ENCODE assay signal across 1 cellular context in the genomic region with DNA sequence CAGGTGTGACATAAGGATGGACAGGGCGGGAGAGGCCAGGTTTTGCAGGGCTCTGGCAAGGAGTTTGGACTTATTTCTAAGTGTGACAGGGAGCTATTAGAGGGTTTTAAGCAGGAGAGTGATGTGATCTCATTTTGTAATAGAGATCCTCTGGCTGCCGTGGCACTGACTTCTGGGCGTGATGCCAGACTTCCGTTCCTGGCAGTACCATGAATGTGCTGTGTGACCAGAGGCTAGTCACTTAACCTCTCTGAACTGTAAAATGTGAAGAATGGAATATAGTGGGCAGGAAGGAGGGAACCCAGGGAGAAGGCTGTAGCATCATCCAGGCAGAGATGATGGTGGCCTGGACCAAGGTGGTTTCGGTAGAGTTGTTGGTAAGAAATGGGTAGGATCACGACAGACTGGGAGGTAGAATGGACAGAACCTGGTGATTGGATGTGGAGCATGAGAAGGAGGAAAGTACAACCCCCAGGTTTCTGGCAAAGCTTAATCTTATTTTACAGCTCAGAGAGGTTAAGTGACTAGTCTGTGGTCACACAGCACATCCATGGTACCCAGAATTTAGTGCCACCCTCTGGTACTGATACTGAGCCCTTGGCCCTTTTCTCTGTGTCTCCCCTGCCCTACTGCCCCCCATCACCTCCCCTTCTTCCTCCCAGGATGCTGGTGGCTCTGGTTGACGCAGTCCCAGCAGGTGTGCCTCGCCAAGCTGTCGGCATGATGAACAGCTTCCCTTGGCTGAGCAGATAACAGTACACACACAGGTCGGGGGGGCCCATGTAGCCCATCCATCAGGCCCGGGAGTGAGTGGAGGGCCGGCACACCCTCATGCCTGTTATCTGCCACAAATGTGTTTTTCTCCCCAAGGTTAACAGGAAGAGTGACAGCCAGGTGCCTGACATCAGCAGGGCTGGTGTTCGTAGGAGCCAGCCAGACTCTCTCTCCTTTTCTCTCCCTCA.
A peak's percentile ranks its signal among the peaks of the same experiment; 100 is the strongest.
TF ChIP-seq lines count a peak whose summit lies in the region.

No MANE protein-coding gene starts in this region.

TF ChIP-seq in HepG2, 621 proteins besides CTCF, POLR2A, EP300 and RAD21 (continued from another document):
- TF ChIP-seq, protein P1, sequence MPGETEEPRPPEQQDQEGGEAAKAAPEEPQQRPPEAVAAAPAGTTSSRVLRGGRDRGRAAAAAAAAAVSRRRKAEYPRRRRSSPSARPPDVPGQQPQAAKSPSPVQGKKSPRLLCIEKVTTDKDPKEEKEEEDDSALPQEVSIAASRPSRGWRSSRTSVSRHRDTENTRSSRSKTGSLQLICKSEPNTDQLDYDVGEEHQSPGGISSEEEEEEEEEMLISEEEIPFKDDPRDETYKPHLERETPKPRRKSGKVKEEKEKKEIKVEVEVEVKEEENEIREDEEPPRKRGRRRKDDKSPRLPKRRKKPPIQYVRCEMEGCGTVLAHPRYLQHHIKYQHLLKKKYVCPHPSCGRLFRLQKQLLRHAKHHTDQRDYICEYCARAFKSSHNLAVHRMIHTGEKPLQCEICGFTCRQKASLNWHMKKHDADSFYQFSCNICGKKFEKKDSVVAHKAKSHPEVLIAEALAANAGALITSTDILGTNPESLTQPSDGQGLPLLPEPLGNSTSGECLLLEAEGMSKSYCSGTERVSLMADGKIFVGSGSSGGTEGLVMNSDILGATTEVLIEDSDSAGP (CRISPR knock-in tag; IDR thresholded peaks at IDR 0.05; ENCODE audit: borderline replicate concordance), result 0 out of 2 replicates have a peak, but pooled peaks have one; percentile 13
- peak; percentile 24 for TF ChIP-seq ZFP36 (IDR thresholded peaks at IDR 0.05; ENCODE audit: borderline replicate concordance, low read depth, low read length, partially characterized antibody)
